ENCODE assay signal across 18 cellular contexts in genomic region chr3:197562398-197563251, GRCh38. TPM values are rescaled to one million over a fixed set of nuclear protein-coding genes. Genes with fewer than 3 reads are reported as not detected.
DNase-seq lines count a peak whose midpoint lies in the region; ATAC-seq, FAIRE-seq and TF ChIP-seq lines count a peak whose summit lies in the region.
"Had no signal": no experiment of that assay in that cellular context is flagged by ENCODE, and none has a peak within 500 bp of the region (broad histone marks: within the 10 kb centered on the region; RNA-seq: fewer than 3 reads in every experiment).

No MANE protein-coding gene starts in this region.

- H3K27ac ChIP-seq in A549 = no peak overlapping the region
- H3K27ac ChIP-seq: GM23248 had no signal

- no peaks in the 10 kb centered on the region for H3K4me1 ChIP-seq in A549

- POLR2A ChIA-PET in A549 (lab: Yijun Ruan, JAX) = no interaction called here
- POLR2A ChIA-PET in activated CD8-positive, alpha-beta T cell treated with anti-CD3 and anti-CD28 coated beads, Interleukin-2, amount 10 ng/mL, durations not matched to agents 7 days and 5 days (lab: Charles Lee) = interaction anchor here (0.6 kb wide), 1 partner anchor 397 kb away, joined by 3 read pairs; no protein-coding TSS in a partner anchor

- CTCF ChIA-PET in A549 (lab: Yijun Ruan, JAX) = no interaction called here
- CTCF ChIA-PET in activated CD8-positive, alpha-beta T cell treated with anti-CD3 and anti-CD28 coated beads, Interleukin-2, amount 10 ng/mL, durations not matched to agents 7 days and 5 days (lab: Charles Lee) = interaction anchor here (1.0 kb wide), 1 partner anchor 305 kb away, joined by 4 read pairs; no protein-coding TSS in a partner anchor

- H3K4me3 ChIP-seq in A549 (no peak overlapping the region), GM12865 (ENCODE audit: low read depth, low read length) (peak overlapping the region; percentile 33)
- H3K4me3 ChIP-seq: GM23248 had no signal

- DNase-seq in A549 (ENCODE audit: low read depth in 1 of 2, low spot score in 1 of 2) (no peak), GM12865 (ENCODE audit: low read depth) (peak; percentile 67), neural crest cell (ENCODE audit: low read depth, low spot score) (no peak), sciatic nerve (ENCODE audit: low spot score) (no peak), hypothalamus (lab: John Stamatoyannopoulos, UW) (no peak)
- DNase-seq in activated CD8-positive, alpha-beta T cell treated with anti-CD3 and anti-CD28 coated beads, Interleukin-2, amount 10 ng/mL, durations not matched to agents 7 days and 5 days = no peak
- DNase-seq: Calu3; CD4-positive, alpha-beta memory T cell; DMS53; GM23248; NCI-H187; NCI-H226; NCI-H524 treated with DMSO at 0.1 percent for 48 hours; RPMI8226; SIG-M5 had no signal

- ATAC-seq in A549 = no peak
- ATAC-seq in activated CD8-positive, alpha-beta T cell treated with anti-CD3 and anti-CD28 coated beads, Interleukin-2, amount 10 ng/mL, durations not matched to agents 7 days and 5 days = no peak
- ATAC-seq in HG02759 (IDR thresholded peaks at IDR 0.05; ENCODE audit: unreplicated experiment) = no peak
- ATAC-seq in HG03280 (IDR thresholded peaks at IDR 0.05; ENCODE audit: unreplicated experiment) = no peak
- no peak for ATAC-seq in sciatic nerve
- ATAC-seq: HCT116 had no signal

- intact Hi-C loops in sciatic nerve (cut with DNase I) = no loop called here

- peaks cover 70% of the 10 kb centered on the region for H3K36me3 Mint-ChIP-seq in activated CD8-positive, alpha-beta T cell treated with anti-CD3 and anti-CD28 coated beads, Interleukin-2, amount 10 ng/mL, durations not matched to agents 7 days and 5 days (ENCODE audit: low read depth)
- H3K36me3 Mint-ChIP-seq in neural crest cell (ENCODE audit: low read depth) = peaks cover 20% of the 10 kb centered on the region

- no peaks in the 10 kb centered on the region for H3K27me3 Mint-ChIP-seq in activated CD8-positive, alpha-beta T cell treated with anti-CD3 and anti-CD28 coated beads, Interleukin-2, amount 10 ng/mL, durations not matched to agents 7 days and 5 days (ENCODE audit: low read depth)
- peaks cover 12% of the 10 kb centered on the region for H3K27me3 Mint-ChIP-seq in neural crest cell (ENCODE audit: low read depth)

- TF ChIP-seq RAD21 in A549 (conservative IDR thresholded peaks at IDR 0.05 in 1 of 2, IDR thresholded peaks at IDR 0.05 in 1 of 2) = no peak

- H3K4me1 Mint-ChIP-seq in activated CD8-positive, alpha-beta T cell treated with anti-CD3 and anti-CD28 coated beads, Interleukin-2, amount 10 ng/mL, durations not matched to agents 7 days and 5 days (ENCODE audit: low read depth) = peaks cover 43% of the 10 kb centered on the region
- peaks cover 33% of the 10 kb centered on the region for H3K4me1 Mint-ChIP-seq in neural crest cell
- H3K4me1 Mint-ChIP-seq: CD4-positive, alpha-beta memory T cell had no signal

- FAIRE-seq in A549 (lab: Jason Lieb, UNC) = no peak

- 20% methylated on average over 6 of the region's 6 CpGs for WGBS in A549 (ENCODE audit: missing lambda C conversion rate)

- TF ChIP-seq EP300 in A549 (IDR thresholded peaks at IDR 0.05) = no peak

- H3K9me3 Mint-ChIP-seq in activated CD8-positive, alpha-beta T cell treated with anti-CD3 and anti-CD28 coated beads, Interleukin-2, amount 10 ng/mL, durations not matched to agents 7 days and 5 days (ENCODE audit: insufficient read depth) = peaks cover 54% of the 10 kb centered on the region
- peaks cover 10% of the 10 kb centered on the region for H3K9me3 Mint-ChIP-seq in neural crest cell

- H3K27ac Mint-ChIP-seq in activated CD8-positive, alpha-beta T cell treated with anti-CD3 and anti-CD28 coated beads, Interleukin-2, amount 10 ng/mL, durations not matched to agents 7 days and 5 days = peak overlapping the region; percentile 66
- H3K27ac Mint-ChIP-seq in neural crest cell (ENCODE audit: unreplicated experiment) = no peak overlapping the region
- H3K27ac Mint-ChIP-seq: CD4-positive, alpha-beta memory T cell had no signal

- TF ChIP-seq POLR2A in A549 (IDR thresholded peaks at IDR 0.05; ENCODE audit: low read length) = no peak

- H3K4me3 Mint-ChIP-seq in activated CD8-positive, alpha-beta T cell treated with anti-CD3 and anti-CD28 coated beads, Interleukin-2, amount 10 ng/mL, durations not matched to agents 7 days and 5 days = no peak overlapping the region
- H3K4me3 Mint-ChIP-seq in neural crest cell = peak overlapping the region; percentile 56
- H3K4me3 Mint-ChIP-seq: CD4-positive, alpha-beta memory T cell had no signal

- TF ChIP-seq CTCF in A549 (IDR thresholded peaks at IDR 0.05) (no peak), GM12865 (IDR thresholded peaks at IDR 0.05; ENCODE audit: insufficient read depth, low read depth, low read length, missing control alignments) (no peak), neural crest cell (conservative IDR thresholded peaks at IDR 0.05) (no peak)

- no peak overlapping the region for H3K4me2 ChIP-seq in A549

- peaks cover 16% of the 10 kb centered on the region; the same call in 1 of the 3 replicates for H3K9me3 ChIP-seq in A549

TF ChIP-seq in A549, 52 proteins besides CTCF, POLR2A, EP300 and RAD21:
- TF ChIP-seq, protein P1, sequence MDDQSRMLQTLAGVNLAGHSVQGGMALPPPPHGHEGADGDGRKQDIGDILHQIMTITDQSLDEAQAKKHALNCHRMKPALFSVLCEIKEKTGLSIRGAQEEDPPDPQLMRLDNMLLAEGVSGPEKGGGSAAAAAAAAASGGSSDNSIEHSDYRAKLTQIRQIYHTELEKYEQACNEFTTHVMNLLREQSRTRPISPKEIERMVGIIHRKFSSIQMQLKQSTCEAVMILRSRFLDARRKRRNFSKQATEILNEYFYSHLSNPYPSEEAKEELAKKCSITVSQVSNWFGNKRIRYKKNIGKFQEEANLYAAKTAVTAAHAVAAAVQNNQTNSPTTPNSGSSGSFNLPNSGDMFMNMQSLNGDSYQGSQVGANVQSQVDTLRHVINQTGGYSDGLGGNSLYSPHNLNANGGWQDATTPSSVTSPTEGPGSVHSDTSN (IDR thresholded peaks at IDR 0.05) = no peak
- TF ChIP-seq MAFK (IDR thresholded peaks at IDR 0.05; ENCODE audit: partially characterized antibody) (peak; percentile 18), FOSB (CRISPR knock-in tag; IDR thresholded peaks at IDR 0.05) (no peak), CBX2 (IDR thresholded peaks at IDR 0.05; ENCODE audit: borderline replicate concordance, low read depth) (no peak), HMGXB4 (CRISPR knock-in tag; IDR thresholded peaks at IDR 0.05; ENCODE audit: borderline replicate concordance) (no peak), KDM5A (IDR thresholded peaks at IDR 0.05) (no peak)

RNA-seq across cellular contexts. Expression of gene BDH1, which starts 6.9 kb away (rescaled TPM):
- polyA plus RNA-seq in A549 (2011; rRNA removed) (4.4 and 4.6 TPM in 2 replicates), A549 (2017; fragmentation: RNase III; extraction: RNeasy Plus Mini Kit Qiagen cat#74134 plus additional on column Dnase treatment) (2.8 to 3.7 TPM (median 3.1 TPM) in 3 replicates)
- polyA plus RNA-seq in A549 (2012; cell fraction: cytosol; rRNA removed) = 5.5 and 6.2 TPM in 2 replicates
- polyA plus RNA-seq in A549 (2012; cell fraction: nucleus; rRNA removed) = 8.8 and 10.5 TPM in 2 replicates
- 3.3 and 3.7 TPM in 2 replicates for polyA minus RNA-seq in A549 (2011; rRNA and poly(A)+ RNA removed)
- 100 to 1,000 TPM; 166 to 171 TPM for total RNA-seq in activated CD8-positive, alpha-beta T cell treated with anti-CD3 and anti-CD28 coated beads, Interleukin-2, amount 10 ng/mL, durations not matched to agents 7 days and 5 days
- total RNA-seq in neural crest cell (28.7 and 32.2 TPM in 2 replicates), sciatic nerve (9.7 TPM)
